9 cellular contexts compared by ENCODE assay signal in the genomic region with DNA sequence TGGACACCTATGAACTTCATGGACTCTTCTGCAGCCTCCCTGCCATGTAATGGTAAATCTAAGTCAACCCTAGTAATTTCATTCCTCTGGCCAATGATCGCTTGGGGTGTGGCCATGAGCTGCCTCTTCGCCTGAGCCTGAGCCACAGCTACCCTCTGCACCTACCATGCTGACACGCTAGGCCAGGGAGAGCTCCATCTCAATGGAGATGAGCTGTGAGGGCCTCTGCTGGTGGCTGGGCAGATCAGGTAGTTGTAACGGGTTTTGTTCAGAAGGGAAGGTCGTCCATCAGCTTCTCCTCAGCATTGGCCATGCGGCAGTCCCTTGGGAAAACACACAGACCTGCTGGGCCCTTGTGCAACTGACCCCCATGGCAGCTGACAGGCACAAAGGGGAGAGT. TPM values are rescaled to one million over a fixed set of nuclear protein-coding genes. Genes with fewer than 3 reads are reported as not detected.
DNase-seq lines count a peak whose midpoint lies in the region; ATAC-seq, FAIRE-seq and TF ChIP-seq lines count a peak whose summit lies in the region.
"Had no signal": no experiment of that assay in that cellular context is flagged by ENCODE, and none has a peak within 500 bp of the region (broad histone marks: within the 10 kb centered on the region; RNA-seq: fewer than 3 reads in every experiment).

No MANE protein-coding gene starts in this region.

- no peak overlapping the region for H3K14ac ChIP-seq in H1 (ENCODE audit: insufficient read length)

- TF ChIP-seq POLR2A in H1 (IDR thresholded peaks at IDR 0.05; ENCODE audit: control extremely low read depth in 1 of 2, low read depth in 2 of 2, low read length in 2 of 2): no peak

- no peak for TF ChIP-seq EP300 in H1 (IDR thresholded peaks at IDR 0.05; ENCODE audit: borderline replicate concordance in 1 of 2, low read depth in 2 of 2, low read length in 2 of 2)

- no peaks in the 10 kb centered on the region; a peak in 1 of 7 replicates for H3K27me3 ChIP-seq in H1 (replicated peaks in 1 of 4; ENCODE audit: control insufficient read depth in 3 of 4, extremely low read depth in 1 of 4, insufficient read depth in 3 of 4, low read length in 3 of 4)

- H3K4me2 ChIP-seq in H1 (ENCODE audit: insufficient read depth in 1 of 2, low read depth in 2 of 2, low read length in 2 of 2): no peak overlapping the region

- no peaks in the 10 kb centered on the region for H3K9me3 ChIP-seq in H1 (ENCODE audit: insufficient read depth in 2 of 2, low read depth in 1 of 2, low read length in 1 of 2)

- no peak overlapping the region for H3K4ac ChIP-seq in H1 (replicated peaks; ENCODE audit: insufficient read length, low read depth, low read length)

- H2BK120ac ChIP-seq in H1 (replicated peaks; ENCODE audit: low read depth, low read length): no peak overlapping the region

- no peak overlapping the region for H2BK20ac ChIP-seq in H1 (ENCODE audit: low read length)

- peaks cover 0 to 3% of the 10 kb centered on the region in 2 experiments for H4K20me1 ChIP-seq in H1 (replicated peaks in 1 of 2; ENCODE audit: control insufficient read depth in 1 of 2, insufficient read depth in 2 of 2, low read length in 2 of 2)

- H3K4me3 ChIP-seq in GM12864 (ENCODE audit: low read depth, low read length) (no peak overlapping the region), H1 (ENCODE audit: extremely low read depth in 1 of 4, insufficient read depth in 2 of 4, low read depth in 3 of 4, low read length in 4 of 4) (no peak overlapping the region)

- no peak overlapping the region for H2BK5ac ChIP-seq in H1 (ENCODE audit: low read depth, low read length)

- H2BK12ac ChIP-seq in H1 (ENCODE audit: low read depth, low read length): no peak overlapping the region

- H3K79me2 ChIP-seq in H1 (ENCODE audit: control insufficient read depth in 1 of 2, insufficient read depth in 2 of 2, low read length in 2 of 2): no peaks in the 10 kb centered on the region

- 0 out of 2 replicates have a peak overlapping the region, but pooled peaks have one; percentile 69 for H4K8ac ChIP-seq in H1 (ENCODE audit: extremely low read depth, insufficient read depth, low read length)

- CTCF ChIA-PET in H1 (lab: Charles Lee; ENCODE audit: partially characterized antibody): interaction anchor here (0.7 to 4.3 kb wide), 27 partner anchors 16 to 403 kb away, joined by 3 to 21 read pairs (median 4); a partner anchor contains a TSS

- no peak overlapping the region for H3K27ac ChIP-seq in H1 (ENCODE audit: low read depth, low read length)

- peaks cover 0 to 7% (median 0%) of the 10 kb centered on the region in 4 experiments; a peak in 2 of 8 replicates for H3K36me3 ChIP-seq in H1 (ENCODE audit: control insufficient read depth in 2 of 4, insufficient read depth in 4 of 4, low read length in 3 of 4)

- peaks cover 0 to 2% (median 0%) of the 10 kb centered on the region in 4 experiments; a peak in 3 of 7 replicates for H3K4me1 ChIP-seq in H1 (replicated peaks in 1 of 4; ENCODE audit: control insufficient read depth in 3 of 4, insufficient read depth in 4 of 4, low read length in 3 of 4)

- H4K5ac ChIP-seq in H1 (ENCODE audit: insufficient read length, low read depth, low read length): no peak overlapping the region

- no peak overlapping the region for H3K56ac ChIP-seq in H1 (replicated peaks; ENCODE audit: insufficient read length, low read depth, low read length)

- no peak overlapping the region for H2AK5ac ChIP-seq in H1 (ENCODE audit: low read depth, low read length)

- H3K9ac ChIP-seq in H1 (replicated peaks in 1 of 4; ENCODE audit: extremely low read depth in 1 of 4, low read depth in 3 of 4, low read length in 3 of 4): no peak overlapping the region

- H4K91ac ChIP-seq in H1 (replicated peaks; ENCODE audit: insufficient read length, low read length): no peak overlapping the region

- POLR2A ChIA-PET in H1 (lab: Charles Lee; ENCODE audit: partially characterized antibody): interaction anchor here (1.3 kb wide), 1 partner anchor 177 kb away, joined by 5 read pairs; a partner anchor contains a TSS

- FAIRE-seq in H1 (lab: Jason Lieb, UNC): no peak
- FAIRE-seq: endothelial cell of umbilical vein had no signal

- DNase-seq in GM12864 (ENCODE audit: low read depth): no peak
- peak; percentile 11 for DNase-seq in NCI-H146 treated with DMSO at 0.1 percent for 48 hours (lab: John Stamatoyannopoulos, UW; ENCODE audit: unreplicated experiment)
- no peak for DNase-seq in H1 (ENCODE audit: low read depth in 1 of 2, low spot score in 2 of 2)
- DNase-seq in activated gamma-delta T cell treated with Interleukin-2 at 50 U/mL for 16 hours: no peak
- DNase-seq in hepatic stellate cell (ENCODE audit: low spot score): no peak

- H3K79me1 ChIP-seq in H1 (ENCODE audit: low read depth, low read length): no peaks in the 10 kb centered on the region

- H3K23me2 ChIP-seq in H1 (ENCODE audit: low read depth, low read length): no peaks in the 10 kb centered on the region

- no peak overlapping the region for H3K23ac ChIP-seq in H1 (ENCODE audit: insufficient read length)

- WGBS in H1 (ENCODE audit: extremely low coverage in 1 of 2, insufficient coverage in 1 of 2, insufficient read length in 1 of 2, insufficient replicate concordance in 2 of 2, low coverage in 1 of 2, low lambda C conversion rate in 2 of 2, missing lambda C conversion rate in 1 of 2), 2 experiments: 74% methylated on average over 6 of the region's 6 CpGs; no CpG with 5 or more reads in 1 of the 2 experiments

- 0 out of 2 replicates have a peak overlapping the region, but pooled peaks have one; percentile 79 for H2AFZ ChIP-seq in H1 (ENCODE audit: low read length)

- no peak overlapping the region for H3K18ac ChIP-seq in H1 (ENCODE audit: extremely low read depth, low read length)

- H2BK15ac ChIP-seq in H1 (ENCODE audit: low read length): no peak overlapping the region

- peak; percentile 63 for ATAC-seq in GM21717 (IDR thresholded peaks at IDR 0.05; ENCODE audit: unreplicated experiment)
- no peak for ATAC-seq in HG03139 (IDR thresholded peaks at IDR 0.05; ENCODE audit: unreplicated experiment)
- no peak for ATAC-seq in GM21528 (IDR thresholded peaks at IDR 0.05; ENCODE audit: low FRiP score, unreplicated experiment)

- TF ChIP-seq CTCF in GM12864 (IDR thresholded peaks at IDR 0.05; ENCODE audit: low read depth, low read length, missing control alignments): peak; percentile 64
- TF ChIP-seq CTCF in H1 (IDR thresholded peaks at IDR 0.05; ENCODE audit: control extremely low read depth in 1 of 3, insufficient read depth in 1 of 3, low read depth in 1 of 3, low read length in 3 of 3): peak; percentile 60 to 64 (median 62)

- TF ChIP-seq RAD21 in H1 (IDR thresholded peaks at IDR 0.05 in 1 of 2, conservative IDR thresholded peaks at IDR 0.05 in 1 of 2; ENCODE audit: low read depth in 2 of 2, low read length in 2 of 2): peak; percentile 48 to 67

TF ChIP-seq in H1, 55 proteins besides CTCF, POLR2A, EP300 and RAD21:
- TF ChIP-seq, protein P1, sequence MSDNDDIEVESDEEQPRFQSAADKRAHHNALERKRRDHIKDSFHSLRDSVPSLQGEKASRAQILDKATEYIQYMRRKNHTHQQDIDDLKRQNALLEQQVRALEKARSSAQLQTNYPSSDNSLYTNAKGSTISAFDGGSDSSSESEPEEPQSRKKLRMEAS (IDR thresholded peaks at IDR 0.05): 0 out of 2 replicates have a peak, but pooled peaks have one; percentile 9
- no peak for TF ChIP-seq SRF (IDR thresholded peaks at IDR 0.05; ENCODE audit: low read depth, low read length)

RNA-seq across cellular contexts. Expression of a gene that starts 24.4 kb away (rescaled TPM):
- total RNA-seq in H1 (2021; fragmentation: NEBNext Ultra II Directional; extraction: Animal tissue kit (Norgen Biotek cat#: 25700)): 39.1 and 42.8 TPM in 2 replicates
- polyA plus RNA-seq in H1 (2011; rRNA removed): 4.0 and 4.5 TPM in 2 replicates
- polyA plus RNA-seq in H1 (2011; cell fraction: cytosol; rRNA removed): 15.0 TPM
- 5.1 TPM for polyA plus RNA-seq in H1 (2011; cell fraction: nucleus; rRNA removed)
- polyA plus RNA-seq in H1 (2012, experiment 1 of 2): 13.8 to 32.5 TPM (median 16.9 TPM) in 4 replicates
- 2.8 TPM for polyA plus RNA-seq in H1 (2012, experiment 2 of 2)
- polyA plus RNA-seq in H1 (2013, experiment 1 of 2): 44.7 TPM
- polyA plus RNA-seq in H1 (2013, experiment 2 of 2): 43.6 TPM
- polyA minus RNA-seq in H1 (2011; rRNA and poly(A)+ RNA removed): 4.1 and 4.6 TPM in 2 replicates
- 9.7 TPM for polyA minus RNA-seq in H1 (2011; cell fraction: cytosol; rRNA and poly(A)+ RNA removed)
- polyA minus RNA-seq in H1 (2011; cell fraction: nucleus; rRNA and poly(A)+ RNA removed): 13.5 TPM

RNA-seq across cellular contexts. Expression of a gene that starts 24.8 kb away (rescaled TPM):
- 14.1 and 15.5 TPM in 2 replicates for total RNA-seq in H1 (2021; fragmentation: NEBNext Ultra II Directional; extraction: Animal tissue kit (Norgen Biotek cat#: 25700))
- 6.5 and 7.3 TPM in 2 replicates for polyA plus RNA-seq in H1 (2011; rRNA removed)
- polyA plus RNA-seq in H1 (2011; cell fraction: cytosol; rRNA removed): 10.7 TPM
- polyA plus RNA-seq in H1 (2011; cell fraction: nucleus; rRNA removed): 10.2 TPM
- 11.5 to 20.4 TPM (median 12.3 TPM) in 4 replicates for polyA plus RNA-seq in H1 (2012, experiment 1 of 2)
- 7.1 TPM for polyA plus RNA-seq in H1 (2012, experiment 2 of 2)
- polyA plus RNA-seq in H1 (2013, experiment 1 of 2): 15.2 TPM
- 14.7 TPM for polyA plus RNA-seq in H1 (2013, experiment 2 of 2)
- 3.6 and 5.9 TPM in 2 replicates for polyA minus RNA-seq in H1 (2011; rRNA and poly(A)+ RNA removed)
- polyA minus RNA-seq in H1 (2011; cell fraction: cytosol; rRNA and poly(A)+ RNA removed): 5.8 TPM
- 10.0 TPM for polyA minus RNA-seq in H1 (2011; cell fraction: nucleus; rRNA and poly(A)+ RNA removed)
